Comparison of ENCODE assay signal across 11 cellular contexts in genomic region chr7:74575083-74575803, GRCh38.
A peak's percentile ranks its signal among the peaks of the same experiment; 100 is the strongest.
DNase-seq lines count a peak whose midpoint lies in the region; TF ChIP-seq lines count a peak whose summit lies in the region.
"Had no signal": no experiment of that assay in that cellular context is flagged by ENCODE, and none has a peak within 500 bp of the region (broad histone marks: within the 10 kb centered on the region; RNA-seq: fewer than 3 reads in every experiment).

No MANE protein-coding gene starts in this region.

- H3K4me3 ChIP-seq in mammary epithelial cell (replicated peaks in 1 of 3; ENCODE audit: insufficient read depth in 1 of 3, low read depth in 2 of 3, low read length in 3 of 3) (no peak overlapping the region), mucosa of rectum (ENCODE audit: low read length in 2 of 2) (no peak overlapping the region)
- H3K4me3 ChIP-seq: GM23338, SK-N-MC had no signal

- H3K4me2 ChIP-seq in mammary epithelial cell (ENCODE audit: insufficient read depth, low read depth, low read length), result peak overlapping the region; percentile 48
- H3K4me2 ChIP-seq: GM23338 had no signal

- H2AFZ ChIP-seq in mammary epithelial cell (ENCODE audit: low read depth, low read length), result peak overlapping the region; percentile 48
- H2AFZ ChIP-seq: GM23338 had no signal

- no peaks in the 10 kb centered on the region for H3K27me3 ChIP-seq in mammary epithelial cell (ENCODE audit: insufficient read depth, low read length)
- no peaks in the 10 kb centered on the region for H3K27me3 ChIP-seq in mucosa of rectum (ENCODE audit: control insufficient read depth in 2 of 2, insufficient read depth in 2 of 2, low read length in 2 of 2)

- H3K36me3 ChIP-seq in mammary epithelial cell (ENCODE audit: insufficient read depth, low read length) (no peaks in the 10 kb centered on the region), mucosa of rectum (ENCODE audit: control insufficient read depth in 2 of 2, insufficient read depth in 2 of 2, low read length in 2 of 2) (no peaks in the 10 kb centered on the region)

- no peaks in the 10 kb centered on the region for H3K4me1 Mint-ChIP-seq in activated naive CD4-positive, alpha-beta T cell treated with anti-CD3 and anti-CD28 coated beads for 36 hours (ENCODE audit: low read depth)

- no peaks in the 10 kb centered on the region for H3K9me3 ChIP-seq in mammary epithelial cell (replicated peaks; ENCODE audit: insufficient read depth, low read length)
- H3K9me3 ChIP-seq in mucosa of rectum (ENCODE audit: control insufficient read depth in 2 of 2, low read length in 2 of 2), result no peaks in the 10 kb centered on the region

- in situ Hi-C loops in mammary epithelial cell (cut with MboI; ENCODE audit: low sequenced_read_pairs in 2 of 2), result no loop called here

- CTCF ChIA-PET in mammary epithelial cell (lab: Charles Lee; ENCODE audit: low non-redundant PET), result interaction anchor here (0.6 kb wide), 3 partner anchors 21 to 1321 kb away, joined by 3 to 4 read pairs (median 3); no protein-coding TSS in a partner anchor
- CTCF ChIA-PET in activated naive CD4-positive, alpha-beta T cell treated with anti-CD3 and anti-CD28 coated beads for 36 hours (lab: Charles Lee), result no interaction called here

- no peak overlapping the region for H3K27ac Mint-ChIP-seq in activated naive CD4-positive, alpha-beta T cell treated with anti-CD3 and anti-CD28 coated beads for 36 hours
- H3K27ac Mint-ChIP-seq: GM23338 had no signal

- H3K79me2 ChIP-seq in mammary epithelial cell (ENCODE audit: insufficient read depth, low read length), result no peaks in the 10 kb centered on the region

- intact Hi-C loops in mammary epithelial cell (cut with micrococcal nuclease), result no loop called here
- intact Hi-C loops in activated naive CD4-positive, alpha-beta T cell treated with anti-CD3 and anti-CD28 coated beads for 36 hours (cut with micrococcal nuclease), result no loop called here
- intact Hi-C loops in posterior cingulate gyrus (cut with DNase I), result no loop called here

- BruUV-seq in mammary epithelial cell (replicated peaks; lab: Mats Ljungman, UMichigan), result no TSS peak

- H3K9me3 Mint-ChIP-seq in activated naive CD4-positive, alpha-beta T cell treated with anti-CD3 and anti-CD28 coated beads for 36 hours, result no peaks in the 10 kb centered on the region
- H3K9me3 Mint-ChIP-seq: GM23338 had no signal

- H3K4me1 ChIP-seq in mammary epithelial cell (ENCODE audit: insufficient read depth, low read length), result peaks cover 22% of the 10 kb centered on the region
- H3K4me1 ChIP-seq in mucosa of rectum (ENCODE audit: control insufficient read depth in 2 of 2, insufficient read depth in 2 of 2, low read length in 2 of 2), result peaks cover 7 to 25% of the 10 kb centered on the region in 2 donors

- dilution Hi-C loops in mammary epithelial cell (cut with HindIII; ENCODE audit: low sequenced_read_pairs), result no loop called here

- no peaks in the 10 kb centered on the region for H4K20me1 ChIP-seq in mammary epithelial cell (ENCODE audit: insufficient read depth, low read length)

- H3K9ac ChIP-seq in mammary epithelial cell (ENCODE audit: insufficient read depth, low read length) (no peak overlapping the region), mucosa of rectum (ENCODE audit: low read depth in 1 of 2, low read length in 2 of 2) (no peak overlapping the region)

- H3K36me3 Mint-ChIP-seq in activated naive CD4-positive, alpha-beta T cell treated with anti-CD3 and anti-CD28 coated beads for 36 hours (ENCODE audit: low read depth), result no peaks in the 10 kb centered on the region

- TF ChIP-seq CTCF in mammary epithelial cell (conservative IDR thresholded peaks at IDR 0.05 in 1 of 2, IDR thresholded peaks at IDR 0.05 in 1 of 2; ENCODE audit: extremely low read depth in 1 of 2, insufficient read depth in 1 of 2, low read depth in 1 of 2, low read length in 2 of 2), result peak in 1 of 2 donors; percentile 23
- TF ChIP-seq CTCF in GM20000 (IDR thresholded peaks at IDR 0.05; ENCODE audit: extremely low read depth, missing control alignments), result no peak

- 36% methylated on average over 9 of the region's 12 CpGs for WGBS in mammary epithelial cell (ENCODE audit: low coverage, missing lambda C conversion rate)

- H3K4me3 Mint-ChIP-seq in activated naive CD4-positive, alpha-beta T cell treated with anti-CD3 and anti-CD28 coated beads for 36 hours, result no peak overlapping the region
- H3K4me3 Mint-ChIP-seq: GM23338 had no signal

- DNase-seq in AG08395 (ENCODE audit: low spot score) (peak; percentile 20), LHCN-M2 (ENCODE audit: low read depth) (peak; percentile 81), mammary epithelial cell (peak; percentile 95), GM20000 (ENCODE audit: low spot score) (no peak), posterior cingulate gyrus (no peak)
- DNase-seq in stimulated activated CD4-positive, alpha-beta T cell treated with anti-CD3 and anti-CD28 coated beads, Interleukin-1b, Interleukin-23, amount 100 ng/mL, for 48 hours, result no peak
- no peak for DNase-seq in activated naive CD4-positive, alpha-beta T cell treated with anti-CD3 and anti-CD28 coated beads for 36 hours
- DNase-seq: NCI-H1930 had no signal

- H3K27me3 Mint-ChIP-seq in activated naive CD4-positive, alpha-beta T cell treated with anti-CD3 and anti-CD28 coated beads for 36 hours (ENCODE audit: low read depth), result no peaks in the 10 kb centered on the region

- no peak overlapping the region for H3K27ac ChIP-seq in mammary epithelial cell (ENCODE audit: insufficient read depth, low read depth, low read length)
- peak overlapping the region; percentile 4 to 30 for H3K27ac ChIP-seq in mucosa of rectum (ENCODE audit: low read depth in 2 of 2, low read length in 2 of 2)
- H3K27ac ChIP-seq: SK-N-MC had no signal

Comparison
In these comparisons a context has a peak if more than half of its experiments do, and no peak if none do; other contexts are left out.
1. DNase-seq: peak in AG08395 (single experiment), LHCN-M2 (single experiment) and mammary epithelial cell (single experiment); none in GM20000 (single experiment), stimulated activated CD4-positive, alpha-beta T cell treated with anti-CD3 and anti-CD28 coated beads, Interleukin-1b, Interleukin-23, amount 100 ng/mL, for 48 hours (single experiment), activated naive CD4-positive, alpha-beta T cell treated with anti-CD3 and anti-CD28 coated beads for 36 hours (single experiment) and posterior cingulate gyrus (0 of 10).